ENCODE assay signal across 8 cellular contexts in the genomic region with DNA sequence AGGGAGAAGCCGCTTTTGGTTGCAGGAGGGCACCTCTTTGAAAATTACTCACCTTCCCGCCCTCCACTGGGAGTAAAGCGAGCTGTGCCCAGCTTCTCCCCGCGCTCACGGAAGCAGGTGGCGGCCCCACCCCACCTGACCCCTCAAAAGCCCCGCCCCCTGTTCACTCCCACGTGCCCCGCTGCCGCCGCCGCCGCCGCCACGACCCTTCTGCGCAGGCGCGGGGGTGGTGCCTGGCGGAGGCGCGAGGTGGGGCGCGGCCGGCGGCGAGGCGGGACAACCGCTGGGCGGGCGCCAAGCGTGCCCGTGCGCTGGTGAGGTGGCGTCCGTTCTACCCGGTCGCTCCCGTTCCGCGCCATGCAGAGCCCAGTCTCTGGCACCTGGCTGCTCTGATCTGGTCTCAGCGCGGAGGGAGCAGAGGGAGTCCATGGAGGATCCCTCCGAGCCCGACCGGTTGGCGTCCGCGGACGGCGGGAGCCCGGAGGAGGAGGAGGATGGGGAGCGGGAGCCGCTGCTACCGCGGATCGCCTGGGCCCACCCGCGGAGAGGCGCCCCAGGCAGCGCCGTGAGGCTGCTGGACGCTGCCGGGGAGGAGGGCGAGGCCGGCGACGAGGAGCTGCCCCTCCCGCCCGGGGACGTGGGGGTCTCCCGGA. TPM values are rescaled to one million over a fixed set of nuclear protein-coding genes. Genes with fewer than 3 reads are reported as not detected.
A peak's percentile ranks its signal among the peaks of the same experiment; 100 is the strongest.
DNase-seq lines count a peak whose midpoint lies in the region; ATAC-seq, FAIRE-seq and TF ChIP-seq lines count a peak whose summit lies in the region.

TSS of gene PI4K2B (plus strand) at position 297 of the 653 bp plus-strand sequence. CDS start at position 428, 131 bp downstream.

- peaks cover 48% of the 10 kb centered on the region for H3K79me2 ChIP-seq in OCI-LY3 (ENCODE audit: low read length)

- peaks cover 30% of the 10 kb centered on the region for H4K20me1 ChIP-seq in OCI-LY3 (ENCODE audit: insufficient read depth, low read length)

- peak within 1 kb of the TSS; percentile 95 for H3K9ac ChIP-seq in OCI-LY3 (ENCODE audit: low read length)

- peaks cover 11% of the 10 kb centered on the region for H3K4me1 ChIP-seq in OCI-LY3 (ENCODE audit: low read length)
- no peaks in the 10 kb centered on the region for H3K4me1 ChIP-seq in mucosa of descending colon (ENCODE audit: low read depth)

- peaks cover 16% of the 10 kb centered on the region for H3K36me3 ChIP-seq in OCI-LY3 (replicated peaks; ENCODE audit: low read depth, low read length)
- H3K36me3 ChIP-seq in mucosa of descending colon (ENCODE audit: low read depth) = no peaks in the 10 kb centered on the region

- peak within 1 kb of the TSS; percentile 81 for H3K27ac ChIP-seq in OCI-LY3 (ENCODE audit: low read length)

- ATAC-seq in GM21526 (IDR thresholded peaks at IDR 0.05; ENCODE audit: low FRiP score, unreplicated experiment) (peak; percentile 69), mucosa of descending colon (peak; percentile 95)

- DNase-seq in D721Med (ENCODE audit: insufficient read length, low spot score) = peak; percentile 47
- peak; percentile 90 for DNase-seq in HuH-7.5 (ENCODE audit: low spot score)
- peak; percentile 92 for DNase-seq in activated T-cell treated with anti-CD3 and anti-CD28 coated beads for 1 hour (ENCODE audit: low read depth)
- peak; percentile 76 for DNase-seq in epidermal melanocyte (ENCODE audit: insufficient read length, low spot score)
- peak; percentile 93 to 96 (median 94) for DNase-seq in mucosa of descending colon
- DNase-seq in stimulated activated CD8-positive, alpha-beta memory T cell treated with anti-CD3 and anti-CD28 coated beads, Interleukin-4, amount 100 ng/mL, for 4 hours (ENCODE audit: low read depth in 2 of 2, low spot score in 1 of 2) = peak; percentile 83 to 85

- TF ChIP-seq CTCF in D721Med (IDR thresholded peaks at IDR 0.05; ENCODE audit: insufficient read depth, missing control alignments) (no peak), OCI-LY3 (IDR thresholded peaks at IDR 0.05; ENCODE audit: low read depth, low read length) (no peak), mucosa of descending colon (IDR thresholded peaks at IDR 0.05) (no peak)

- intact Hi-C loops in mucosa of descending colon (cut with DNase I, micrococcal nuclease) = no loop called here

- H2AFZ ChIP-seq in OCI-LY3 (ENCODE audit: low read depth, low read length) = peak within 1 kb of the TSS; percentile 78

- H3K4me3 ChIP-seq in OCI-LY3 (ENCODE audit: low read length) (peak within 1 kb of the TSS; percentile 81), mucosa of descending colon (peak within 1 kb of the TSS; percentile 97)

- FAIRE-seq in D721Med (lab: Jason Lieb, UNC) = no peak

- peak within 1 kb of the TSS; percentile 84 for H3K4me2 ChIP-seq in OCI-LY3 (ENCODE audit: low read length)

- no peaks in the 10 kb centered on the region for H3K27me3 ChIP-seq in OCI-LY3 (ENCODE audit: low read depth, low read length)

- no peaks in the 10 kb centered on the region for H3K9me3 ChIP-seq in OCI-LY3 (ENCODE audit: insufficient read depth, low read length)
- no peaks in the 10 kb centered on the region for H3K9me3 ChIP-seq in mucosa of descending colon

RNA-seq across cellular contexts. Expression of gene PI4K2B, which starts in this region (rescaled TPM):
- total RNA-seq in mucosa of descending colon = 10 to 100 TPM; 14.3 to 25.9 (median 17.8) TPM

Comparison
In these comparisons a context has a peak if more than half of its experiments do, and no peak if none do; other contexts are left out.
1. Peak in every context shown above with its lines: DNase-seq, ATAC-seq, H3K4me3 ChIP-seq and H3K27ac ChIP-seq.